8 cellular contexts compared by ENCODE assay signal in genomic region chr2:55616509-55617159, GRCh38. TPM values are rescaled to one million over a fixed set of nuclear protein-coding genes. Genes with fewer than 3 reads are reported as not detected.
DNase-seq lines count a peak whose midpoint lies in the region; ATAC-seq and TF ChIP-seq lines count a peak whose summit lies in the region.

No MANE protein-coding gene starts in this region.

- no peaks in the 10 kb centered on the region for H3K27me3 ChIP-seq in HUES64 (ENCODE audit: insufficient read depth, low read length)
- no peaks in the 10 kb centered on the region for H3K27me3 ChIP-seq in RWPE2 (ENCODE audit: insufficient read depth, poor library complexity, severe bottlenecking)
- H3K27me3 ChIP-seq in iPS-18a (ENCODE audit: control insufficient read depth, insufficient read depth, low read length) = no peaks in the 10 kb centered on the region
- no peaks in the 10 kb centered on the region for H3K27me3 ChIP-seq in spleen (replicated peaks in 1 of 7)

- peaks cover 36% of the 10 kb centered on the region for H3K36me3 ChIP-seq in HUES64 (ENCODE audit: insufficient read depth, low read length)
- peaks cover 34% of the 10 kb centered on the region for H3K36me3 ChIP-seq in RWPE2 (ENCODE audit: low read depth)
- H3K36me3 ChIP-seq in iPS-18a (ENCODE audit: control insufficient read depth, low read depth, low read length) = peaks cover 19% of the 10 kb centered on the region
- peaks cover 0 to 56% (median 31%) of the 10 kb centered on the region in 6 donors for H3K36me3 ChIP-seq in spleen

- H3K4me3 ChIP-seq in HUES64 (ENCODE audit: low read length) (peak overlapping the region; percentile 90), RWPE2 (ENCODE audit: severe bottlenecking) (peak overlapping the region; percentile 82), astrocyte of the spinal cord (ENCODE audit: low read depth, low read length) (peak overlapping the region; percentile 98), iPS-18a (ENCODE audit: low read length) (peak overlapping the region; percentile 98), spleen (peak overlapping the region; percentile 70 to 99 (median 90))

- H3K27ac ChIP-seq in HUES64 (ENCODE audit: low read depth, low read length) (peak overlapping the region; percentile 97), RWPE2 (ENCODE audit: poor library complexity, severe bottlenecking) (peak overlapping the region; percentile 77), iPS-18a (ENCODE audit: low read length) (peak overlapping the region; percentile 96), spleen (peak overlapping the region; percentile 93 to 99 (median 99))

- ATAC-seq in GM21447 (IDR thresholded peaks at IDR 0.05; ENCODE audit: unreplicated experiment) = peak; percentile 19
- peak; percentile 4 for ATAC-seq in RWPE2 (ENCODE audit: low read depth)

- peak; percentile 80 for DNase-seq in DMS79 treated with DMSO at 0.1 percent for 48 hours (lab: John Stamatoyannopoulos, UW)
- DNase-seq in RWPE2 (ENCODE audit: low spot score) = no peak
- peak; percentile 71 for DNase-seq in astrocyte of the spinal cord (ENCODE audit: low read depth, low spot score)
- no peak for DNase-seq in spleen
- no peak for DNase-seq in activated CD4-positive, CD25-positive, alpha-beta regulatory T cell (lab: John Stamatoyannopoulos, UW)

- H3K9me3 ChIP-seq in HUES64 (ENCODE audit: insufficient read depth, low read depth, low read length) (no peaks in the 10 kb centered on the region), RWPE2 (ENCODE audit: severe bottlenecking) (no peaks in the 10 kb centered on the region), iPS-18a (ENCODE audit: control insufficient read depth, low read depth, low read length) (no peaks in the 10 kb centered on the region), spleen (no peaks in the 10 kb centered on the region)

- intact Hi-C loops in spleen (cut with DNase I; ENCODE audit: low total_unique reads) = loop anchor here (10.0 kb wide), 1 partner anchor 92 kb away; no protein-coding TSS in a partner anchor

- 2% methylated on average over 20 of the region's 23 CpGs for WGBS in HUES64
- WGBS in spleen, 5 donors = 0 to 1% (median 0%) methylated on average over 23 of the region's 23 CpGs

- peak overlapping the region; percentile 97 for H3K9ac ChIP-seq in HUES64 (ENCODE audit: low read depth, low read length)
- peak overlapping the region; percentile 97 for H3K9ac ChIP-seq in iPS-18a (ENCODE audit: low read length)

- no peak for TF ChIP-seq POLR2A in spleen (IDR thresholded peaks at IDR 0.05)

- peaks cover 4% of the 10 kb centered on the region; the same call in 1 of the 2 replicates for H3K4me1 ChIP-seq in HUES64 (ENCODE audit: insufficient read depth, low read length)
- H3K4me1 ChIP-seq in RWPE2 (ENCODE audit: insufficient read depth, poor library complexity, severe bottlenecking) = peaks cover 13% of the 10 kb centered on the region
- H3K4me1 ChIP-seq in iPS-18a (ENCODE audit: control insufficient read depth, low read depth, low read length) = peaks cover 7% of the 10 kb centered on the region
- peaks cover 45 to 79% (median 59%) of the 10 kb centered on the region in 6 donors for H3K4me1 ChIP-seq in spleen

- in situ Hi-C loops in astrocyte of the spinal cord (cut with HindIII; ENCODE audit: low sequenced_read_pairs) = no loop called here

- TF ChIP-seq CTCF in RWPE2 (IDR thresholded peaks at IDR 0.05; ENCODE audit: poor library complexity, severe bottlenecking) (no peak), astrocyte of the spinal cord (IDR thresholded peaks at IDR 0.05; ENCODE audit: low read depth, low read length) (no peak), spleen (IDR thresholded peaks at IDR 0.05 in 8 of 11, conservative IDR thresholded peaks at IDR 0.05 in 3 of 11) (no peak)

RNA-seq across cellular contexts. Expression of gene PPP4R3B, which starts 0.8 kb away (rescaled TPM):
- polyA plus RNA-seq in HUES64 (2013, experiment 1 of 2) = 31.4 TPM
- polyA plus RNA-seq in HUES64 (2013, experiment 2 of 2) = 32.3 TPM
- total RNA-seq in spleen = 10 to 100 TPM; 61.7 to 89.5 (median 77.7) TPM
- polyA plus RNA-seq in spleen = 10 to 100 TPM; 22.3 to 30.0 (median 29.1) TPM

Comparison
In these comparisons a context has a peak if more than half of its experiments do, and no peak if none do; other contexts are left out.
1. DNase-seq: peak in DMS79 treated with DMSO at 0.1 percent for 48 hours (single experiment) and astrocyte of the spinal cord (single experiment); none in RWPE2 (single experiment), spleen (single experiment) and activated CD4-positive, CD25-positive, alpha-beta regulatory T cell (0 of 4).
2. Peak in every context shown above with its lines, with median percentiles within 50 percentile points of each other: H3K27ac ChIP-seq and H3K4me3 ChIP-seq.